ENCODE assay signal across 1 cellular context in genomic region chr16:15599303-15600070, GRCh38.
TF ChIP-seq lines count a peak whose summit lies in the region.

No MANE protein-coding gene starts in this region.

TF ChIP-seq in HepG2, 621 proteins besides CTCF, POLR2A, EP300 and RAD21 (continued from another document):
- TF ChIP-seq, protein P1, sequence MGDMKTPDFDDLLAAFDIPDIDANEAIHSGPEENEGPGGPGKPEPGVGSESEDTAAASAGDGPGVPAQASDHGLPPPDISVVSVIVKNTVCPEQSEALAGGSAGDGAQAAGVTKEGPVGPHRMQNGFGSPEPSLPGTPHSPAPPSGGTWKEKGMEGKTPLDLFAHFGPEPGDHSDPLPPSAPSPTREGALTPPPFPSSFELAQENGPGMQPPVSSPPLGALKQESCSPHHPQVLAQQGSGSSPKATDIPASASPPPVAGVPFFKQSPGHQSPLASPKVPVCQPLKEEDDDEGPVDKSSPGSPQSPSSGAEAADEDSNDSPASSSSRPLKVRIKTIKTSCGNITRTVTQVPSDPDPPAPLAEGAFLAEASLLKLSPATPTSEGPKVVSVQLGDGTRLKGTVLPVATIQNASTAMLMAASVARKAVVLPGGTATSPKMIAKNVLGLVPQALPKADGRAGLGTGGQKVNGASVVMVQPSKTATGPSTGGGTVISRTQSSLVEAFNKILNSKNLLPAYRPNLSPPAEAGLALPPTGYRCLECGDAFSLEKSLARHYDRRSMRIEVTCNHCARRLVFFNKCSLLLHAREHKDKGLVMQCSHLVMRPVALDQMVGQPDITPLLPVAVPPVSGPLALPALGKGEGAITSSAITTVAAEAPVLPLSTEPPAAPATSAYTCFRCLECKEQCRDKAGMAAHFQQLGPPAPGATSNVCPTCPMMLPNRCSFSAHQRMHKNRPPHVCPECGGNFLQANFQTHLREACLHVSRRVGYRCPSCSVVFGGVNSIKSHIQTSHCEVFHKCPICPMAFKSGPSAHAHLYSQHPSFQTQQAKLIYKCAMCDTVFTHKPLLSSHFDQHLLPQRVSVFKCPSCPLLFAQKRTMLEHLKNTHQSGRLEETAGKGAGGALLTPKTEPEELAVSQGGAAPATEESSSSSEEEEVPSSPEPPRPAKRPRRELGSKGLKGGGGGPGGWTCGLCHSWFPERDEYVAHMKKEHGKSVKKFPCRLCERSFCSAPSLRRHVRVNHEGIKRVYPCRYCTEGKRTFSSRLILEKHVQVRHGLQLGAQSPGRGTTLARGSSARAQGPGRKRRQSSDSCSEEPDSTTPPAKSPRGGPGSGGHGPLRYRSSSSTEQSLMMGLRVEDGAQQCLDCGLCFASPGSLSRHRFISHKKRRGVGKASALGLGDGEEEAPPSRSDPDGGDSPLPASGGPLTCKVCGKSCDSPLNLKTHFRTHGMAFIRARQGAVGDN (CRISPR knock-in tag; IDR thresholded peaks at IDR 0.05), result no peak
- no peak for TF ChIP-seq REPIN1 (CRISPR knock-in tag; IDR thresholded peaks at IDR 0.05; ENCODE audit: borderline replicate concordance, low read depth)
